In genomic region chr21:32994305-32994704, GRCh38 we compare ENCODE assay signal across 10 cellular contexts. TPM values are rescaled to one million over a fixed set of nuclear protein-coding genes. Genes with fewer than 3 reads are reported as not detected.
DNase-seq lines count a peak whose midpoint lies in the region; ATAC-seq, FAIRE-seq and TF ChIP-seq lines count a peak whose summit lies in the region.
"Had no signal": no experiment of that assay in that cellular context is flagged by ENCODE, and none has a peak within 500 bp of the region (broad histone marks: within the 10 kb centered on the region; RNA-seq: fewer than 3 reads in every experiment).

No MANE protein-coding gene starts in this region.

- CTCF ChIA-PET in CD4-positive, alpha-beta T cell (lab: Charles Lee) = interaction anchor here (1.3 kb wide), 1 partner anchor 203 kb away, joined by 3 read pairs; no protein-coding TSS in a partner anchor

- no peaks in the 10 kb centered on the region for H3K9me3 ChIP-seq in CD4-positive, alpha-beta T cell (ENCODE audit: control insufficient read depth, low read length)
- no peaks in the 10 kb centered on the region for H3K9me3 ChIP-seq in T-helper 17 cell (ENCODE audit: control insufficient read depth, low read length, poor library complexity, severe bottlenecking)
- no peaks in the 10 kb centered on the region for H3K9me3 ChIP-seq in kidney (ENCODE audit: control insufficient read depth in 1 of 2, low read length in 2 of 2)

- ATAC-seq in CD4-positive, alpha-beta T cell (ENCODE audit: poor library complexity) = no peak
- ATAC-seq in T-helper 17 cell = no peak
- no peak for ATAC-seq in GM19455 (IDR thresholded peaks at IDR 0.05; ENCODE audit: unreplicated experiment)

- H3K27me3 Mint-ChIP-seq in CD4-positive, alpha-beta T cell = peaks cover 31% of the 10 kb centered on the region
- peaks cover 68% of the 10 kb centered on the region for H3K27me3 Mint-ChIP-seq in T-helper 17 cell

- intact Hi-C loops in CD4-positive, alpha-beta T cell (cut with DNase I, micrococcal nuclease) = loop anchor here (1.0 to 2.0 kb wide), 3 partner anchors 132 to 203 kb away; no protein-coding TSS in a partner anchor
- intact Hi-C loops in kidney (cut with DNase I) = no loop called here

- FAIRE-seq in kidney (lab: Jason Lieb, UNC) = no peak

- no peaks in the 10 kb centered on the region for H3K36me3 ChIP-seq in kidney (ENCODE audit: control insufficient read depth in 1 of 2, insufficient read depth in 2 of 2, low read length in 2 of 2)

- no peak overlapping the region for H3K4me3 ChIP-seq in HL-60 (replicated peaks; ENCODE audit: insufficient read depth, low read length)
- no peak overlapping the region for H3K4me3 ChIP-seq in kidney (ENCODE audit: low read length in 2 of 2)

- peaks cover 4% of the 10 kb centered on the region for H3K27me3 ChIP-seq in CD4-positive, alpha-beta T cell (ENCODE audit: control insufficient read depth, insufficient read depth, low read length)
- no peaks in the 10 kb centered on the region for H3K27me3 ChIP-seq in HL-60 (ENCODE audit: insufficient read depth, poor library complexity, severe bottlenecking)

- no peak overlapping the region for H3K27ac ChIP-seq in CD4-positive, alpha-beta T cell (ENCODE audit: low read depth, low read length)
- H3K27ac ChIP-seq in HL-60 (replicated peaks) (no peak overlapping the region), kidney (ENCODE audit: low read depth in 2 of 2, low read length in 2 of 2) (no peak overlapping the region)
- H3K27ac ChIP-seq: epithelial cell of prostate had no signal

- POLR2A ChIA-PET in CD4-positive, alpha-beta T cell (lab: Charles Lee) = no interaction called here

- DNase-seq in CD4-positive, alpha-beta T cell = no peak
- peak in 1 of 2 experiments; percentile 32 for DNase-seq in HL-60 (ENCODE audit: low read depth in 1 of 2, low spot score in 1 of 2)
- no peak for DNase-seq in T-helper 17 cell
- no peak for DNase-seq in kidney
- DNase-seq in Ammon's horn (ENCODE audit: low spot score) = no peak
- DNase-seq in activated gamma-delta T cell treated with Interleukin-2 at 50 U/mL for 16 hours = no peak
- DNase-seq in activated CD4-positive, alpha-beta T cell treated with anti-CD3 and anti-CD28 coated beads, Interleukin-2, amount 50 U/mL, for 1 hour = no peak
- DNase-seq: stimulated activated CD4-positive, alpha-beta T cell treated with anti-CD3 and anti-CD28 coated beads, Interleukin-4, amount 100 ng/mL, for 1 hour had no signal

- no peaks in the 10 kb centered on the region for H3K4me1 Mint-ChIP-seq in CD4-positive, alpha-beta T cell (ENCODE audit: low read depth)
- no peaks in the 10 kb centered on the region for H3K4me1 Mint-ChIP-seq in T-helper 17 cell

- no peak overlapping the region for H3K27ac Mint-ChIP-seq in CD4-positive, alpha-beta T cell
- H3K27ac Mint-ChIP-seq in T-helper 17 cell = peak overlapping the region; percentile 3

- no peak overlapping the region for H3K9ac ChIP-seq in kidney (ENCODE audit: low read length in 2 of 2)

- no peaks in the 10 kb centered on the region for H3K36me3 Mint-ChIP-seq in CD4-positive, alpha-beta T cell (ENCODE audit: low read depth)
- H3K36me3 Mint-ChIP-seq in T-helper 17 cell (ENCODE audit: low read depth) = peaks cover 2% of the 10 kb centered on the region

- H3K9me3 Mint-ChIP-seq in CD4-positive, alpha-beta T cell = no peaks in the 10 kb centered on the region

- no peaks in the 10 kb centered on the region for H3K4me1 ChIP-seq in kidney (ENCODE audit: control insufficient read depth in 1 of 2, insufficient read depth in 1 of 2, low read depth in 1 of 2, low read length in 2 of 2)

- H3K4me3 Mint-ChIP-seq in CD4-positive, alpha-beta T cell = no peak overlapping the region
- no peak overlapping the region for H3K4me3 Mint-ChIP-seq in T-helper 17 cell

- TF ChIP-seq CTCF in CD4-positive, alpha-beta T cell (IDR thresholded peaks at IDR 0.05) = peak; percentile 56
- TF ChIP-seq CTCF in HL-60 (IDR thresholded peaks at IDR 0.05; ENCODE audit: insufficient read depth, low read length) (peak; percentile 14), kidney (IDR thresholded peaks at IDR 0.05; ENCODE audit: borderline replicate concordance, extremely low read depth, insufficient read depth) (peak; percentile 30)

RNA-seq across cellular contexts. Expression of gene OLIG2, which starts 31.4 kb away (rescaled TPM):
- not detected for total RNA-seq in CD4-positive, alpha-beta T cell
- total RNA-seq in T-helper 17 cell = not detected
- total RNA-seq in kidney = not detected
- polyA plus RNA-seq in kidney (ENCODE audit: insufficient read depth, low read depth, low replicate concordance) = not detected
